6 cellular contexts compared by ENCODE assay signal in the genomic region with DNA sequence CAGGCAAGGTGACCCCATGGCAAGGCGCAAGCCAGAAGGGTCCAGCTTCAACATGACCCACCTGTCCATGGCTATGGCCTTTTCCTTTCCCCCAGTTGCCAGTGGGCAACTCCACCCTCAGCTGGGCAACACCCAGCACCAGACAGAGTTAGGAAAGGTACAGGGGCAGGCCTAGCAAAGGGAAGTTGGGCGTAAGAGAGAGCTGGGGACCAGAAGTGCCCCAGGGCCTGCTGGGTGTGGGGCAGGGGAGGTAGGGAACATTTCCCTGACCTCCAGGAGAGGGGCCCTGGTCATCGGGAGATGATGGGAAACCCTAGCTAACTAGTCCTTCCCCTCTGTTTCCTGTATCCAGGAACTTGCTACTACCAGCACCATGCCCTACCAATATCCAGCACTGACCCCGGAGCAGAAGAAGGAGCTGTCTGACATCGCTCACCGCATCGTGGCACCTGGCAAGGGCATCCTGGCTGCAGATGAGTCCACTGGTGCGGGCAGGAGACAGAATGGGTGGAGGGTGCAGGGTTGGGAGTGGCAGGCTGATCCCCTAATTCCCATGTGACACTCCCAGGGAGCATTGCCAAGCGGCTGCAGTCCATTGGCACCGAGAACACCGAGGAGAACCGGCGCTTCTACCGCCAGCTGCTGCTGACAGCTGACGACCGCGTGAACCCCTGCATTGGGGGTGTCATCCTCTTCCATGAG. TPM values are rescaled to one million over a fixed set of nuclear protein-coding genes. Genes with fewer than 3 reads are reported as not detected.
DNase-seq lines count a peak whose midpoint lies in the region; ATAC-seq and TF ChIP-seq lines count a peak whose summit lies in the region.

No MANE protein-coding gene starts in this region.

- H3K27me3 ChIP-seq in BLaER1 treated with 17β-estradiol and CSF1 and Interleukin-3, amounts not matched to agents 10 nM and 100 nM = no peaks in the 10 kb centered on the region

- no peak for DNase-seq in activated B cell treated with CpG ODN at 0.5 μM for 24 hours
- no peak for DNase-seq in lower leg skin (ENCODE audit: low spot score in 2 of 2)
- DNase-seq in ureter (ENCODE audit: low spot score) = no peak
- DNase-seq in SW480 (ENCODE audit: low spot score) = no peak
- DNase-seq in NCI-H1694 treated with DMSO at 0.1 percent for 48 hours (lab: John Stamatoyannopoulos, UW) = no peak

- H3K4me2 ChIP-seq in BLaER1 treated with 17β-estradiol and CSF1 and Interleukin-3, amounts not matched to agents 10 nM and 100 nM = peak overlapping the region; percentile 97 to 99 (median 99)

- POLR2A ChIA-PET in activated B cell treated with CpG ODN at 0.5 μM for 24 hours (lab: Charles Lee) = interaction anchor here (0.6 to 4.8 kb wide), 7 partner anchors 8 to 1244 kb away, joined by 6 to 116 read pairs (median 12); partner anchors contain the start of genes ATXN2L, CORO1A, PPP4C and TAOK2

- no peak for TF ChIP-seq POLR2A in lower leg skin (IDR thresholded peaks at IDR 0.05)

- peaks cover 55% of the 10 kb centered on the region for H3K36me3 Mint-ChIP-seq in activated B cell treated with CpG ODN at 0.5 μM for 24 hours (ENCODE audit: low read depth)

- peak overlapping the region; percentile 99 for H3K4me3 Mint-ChIP-seq in activated B cell treated with CpG ODN at 0.5 μM for 24 hours

- peak overlapping the region; percentile 90 to 97 (median 93) for H3K9ac ChIP-seq in BLaER1 treated with 17β-estradiol and CSF1 and Interleukin-3, amounts not matched to agents 10 nM and 100 nM

- intact Hi-C loops in activated B cell treated with CpG ODN at 0.5 μM for 24 hours (cut with micrococcal nuclease) (loop anchor here (10.0 kb wide), 2 partner anchors 338 to 588 kb away; partner anchors contain the start of genes FBRS, PRR14 and ZNF771), lower leg skin (cut with DNase I; ENCODE audit: low total_unique reads) (no loop called here)

- peak overlapping the region; percentile 86 to 99 (median 98) for H3K4me3 ChIP-seq in BLaER1 treated with 17β-estradiol and CSF1 and Interleukin-3, amounts not matched to agents 10 nM and 100 nM
- peak overlapping the region; percentile 98 for H3K4me3 ChIP-seq in lower leg skin (ENCODE audit: low read depth, poor library complexity, severe bottlenecking)

- H3K27me3 Mint-ChIP-seq in activated B cell treated with CpG ODN at 0.5 μM for 24 hours = no peaks in the 10 kb centered on the region

- peak overlapping the region; percentile 99 for H3K27ac Mint-ChIP-seq in activated B cell treated with CpG ODN at 0.5 μM for 24 hours

- H3K9me3 Mint-ChIP-seq in activated B cell treated with CpG ODN at 0.5 μM for 24 hours = no peaks in the 10 kb centered on the region

- WGBS in lower leg skin, 2 donors = 29 to 44% methylated on average over 8 to 17 of the region's 17 CpGs

- CTCF ChIA-PET in activated B cell treated with CpG ODN at 0.5 μM for 24 hours (lab: Charles Lee) = interaction anchor here (0.7 to 2.9 kb wide), 2 partner anchors 25 to 333 kb away, joined by 3 to 24 read pairs; partner anchors contain the start of gene TBX6

- no peaks in the 10 kb centered on the region for H3K9me3 ChIP-seq in BLaER1 treated with 17β-estradiol and CSF1 and Interleukin-3, amounts not matched to agents 10 nM and 100 nM (replicated peaks in 1 of 11)

- TF ChIP-seq CTCF in activated B cell treated with CpG ODN at 0.5 μM for 24 hours (IDR thresholded peaks at IDR 0.05) = no peak
- TF ChIP-seq CTCF in lower leg skin (IDR thresholded peaks at IDR 0.05) = no peak

- ATAC-seq in activated B cell treated with CpG ODN at 0.5 μM for 24 hours (ENCODE audit: low read depth) = no peak

- H3K4me1 Mint-ChIP-seq in activated B cell treated with CpG ODN at 0.5 μM for 24 hours = peaks cover 35% of the 10 kb centered on the region

- H3K4me1 ChIP-seq in BLaER1 treated with 17β-estradiol and CSF1 and Interleukin-3, amounts not matched to agents 10 nM and 100 nM = peaks cover 54 to 70% (median 61%) of the 10 kb centered on the region in 10 experiments

- peaks cover 63 to 64% (median 64%) of the 10 kb centered on the region in 11 experiments for H4K20me1 ChIP-seq in BLaER1 treated with 17β-estradiol and CSF1 and Interleukin-3, amounts not matched to agents 10 nM and 100 nM

- peaks cover 59 to 64% (median 61%) of the 10 kb centered on the region in 11 experiments for H3K36me3 ChIP-seq in BLaER1 treated with 17β-estradiol and CSF1 and Interleukin-3, amounts not matched to agents 10 nM and 100 nM

- peak overlapping the region; percentile 78 to 98 (median 94) for H3K27ac ChIP-seq in BLaER1 treated with 17β-estradiol and CSF1 and Interleukin-3, amounts not matched to agents 10 nM and 100 nM

RNA-seq across cellular contexts. Expression of gene ALDOA, which starts 1.5 kb away (rescaled TPM):
- total RNA-seq in activated B cell treated with CpG ODN at 0.5 μM for 24 hours (611 and 613 TPM in 2 replicates), lower leg skin (100 to 1,000 TPM; 836 to 988 (median 910) TPM), ureter (1,279 TPM)

RNA-seq across cellular contexts. Expression of gene PPP4C, which starts 8.8 kb away (rescaled TPM):
- total RNA-seq in activated B cell treated with CpG ODN at 0.5 μM for 24 hours (124 and 131 TPM in 2 replicates), lower leg skin (10 to 100 TPM; 53.3 to 75.4 (median 67.4) TPM), ureter (88.9 TPM)

RNA-seq across cellular contexts. Expression of gene TBX6, which starts 24.7 kb away (rescaled TPM):
- 2.3 TPM in 2 replicates for total RNA-seq in activated B cell treated with CpG ODN at 0.5 μM for 24 hours
- total RNA-seq in lower leg skin = 1 to 10 TPM; 2.6 to 7.2 (median 3.8) TPM
- 8.9 TPM for total RNA-seq in ureter

RNA-seq across cellular contexts. Expression of gene YPEL3, which starts 29.0 kb away (rescaled TPM):
- total RNA-seq in activated B cell treated with CpG ODN at 0.5 μM for 24 hours (75.8 and 77.8 TPM in 2 replicates), lower leg skin (100 to 1,000 TPM; 185 to 351 (median 229) TPM), ureter (31.0 TPM)

RNA-seq across cellular contexts. Expression of gene TLCD3B, which starts 36.0 kb away (rescaled TPM):
- total RNA-seq in activated B cell treated with CpG ODN at 0.5 μM for 24 hours (not detected in 2 replicates), lower leg skin (not detected), ureter (not detected)
